8 cellular contexts compared by ENCODE assay signal in genomic region chr9:37119360-37119759, GRCh38. TPM values are rescaled to one million over a fixed set of nuclear protein-coding genes. Genes with fewer than 3 reads are reported as not detected.
A peak's percentile ranks its signal among the peaks of the same experiment; 100 is the strongest.
DNase-seq lines count a peak whose midpoint lies in the region; ATAC-seq and TF ChIP-seq lines count a peak whose summit lies in the region.

No MANE protein-coding gene starts in this region.

- H3K9me3 Mint-ChIP-seq in GM23338, result peaks cover 14% of the 10 kb centered on the region; the same call in 2 of the 3 replicates
- no peaks in the 10 kb centered on the region for H3K9me3 Mint-ChIP-seq in activated naive CD4-positive, alpha-beta T cell treated with anti-CD3 and anti-CD28 coated beads, Interleukin-2, amount 50 U/mL, for 72 hours

- peaks cover 15% of the 10 kb centered on the region; the same call in 1 of the 2 replicates for H4K20me1 ChIP-seq in GM23338 (replicated peaks; ENCODE audit: insufficient read depth)

- peak overlapping the region; percentile 80 for H3K27ac ChIP-seq in ACC112 (ENCODE audit: low read depth, low read length)
- H3K27ac ChIP-seq in GM23338 (ENCODE audit: low read depth), result no peak overlapping the region
- H3K27ac ChIP-seq in mesenchymal stem cell (ENCODE audit: low read length, poor library complexity, severe bottlenecking), result no peak overlapping the region
- H3K27ac ChIP-seq in Peyer's patch, result no peak overlapping the region
- no peak overlapping the region for H3K27ac ChIP-seq in gastroesophageal sphincter

- H3K79me1 ChIP-seq in mesenchymal stem cell (replicated peaks; ENCODE audit: low read length, poor library complexity, severe bottlenecking), result peaks cover 7% of the 10 kb centered on the region

- H3K9me3 ChIP-seq in mesenchymal stem cell (ENCODE audit: control insufficient read depth, low read length), result no peaks in the 10 kb centered on the region
- no peaks in the 10 kb centered on the region for H3K9me3 ChIP-seq in Peyer's patch
- no peaks in the 10 kb centered on the region for H3K9me3 ChIP-seq in gastroesophageal sphincter

- 100% methylated on average over 3 of the region's 9 CpGs for WGBS in mesenchymal stem cell
- WGBS in gastroesophageal sphincter (ENCODE audit: low coverage in 1 of 2), 2 donors, result 96 to 97% methylated on average over 3 to 9 of the region's 9 CpGs

- no peak overlapping the region for H2BK15ac ChIP-seq in mesenchymal stem cell (ENCODE audit: low read depth, poor library complexity, severe bottlenecking)

- no peak overlapping the region for H4K91ac ChIP-seq in mesenchymal stem cell (ENCODE audit: low read length)

- no peak overlapping the region for H2BK5ac ChIP-seq in mesenchymal stem cell (ENCODE audit: low read depth, low read length, poor library complexity, severe bottlenecking)

- H3K14ac ChIP-seq in mesenchymal stem cell (ENCODE audit: low read length in 2 of 2), result no peak overlapping the region

- H3K36me3 ChIP-seq in ACC112 (ENCODE audit: insufficient read depth, low read length) (no peaks in the 10 kb centered on the region), GM23338 (ENCODE audit: insufficient read depth) (no peaks in the 10 kb centered on the region; the same call in 1 of the 2 replicates), mesenchymal stem cell (ENCODE audit: control insufficient read depth in 1 of 2, insufficient read depth in 2 of 2, low read depth in 1 of 2, low read length in 2 of 2) (no peaks in the 10 kb centered on the region), Peyer's patch (no peaks in the 10 kb centered on the region), gastroesophageal sphincter (no peaks in the 10 kb centered on the region)

- H3K79me2 ChIP-seq in ACC112 (ENCODE audit: control insufficient read depth, insufficient read depth, low read length, unreplicated experiment), result peaks cover 44% of the 10 kb centered on the region
- peaks cover 36% of the 10 kb centered on the region for H3K79me2 ChIP-seq in GM23338 (replicated peaks; ENCODE audit: insufficient read depth)

- TF ChIP-seq POLR2A in Peyer's patch (IDR thresholded peaks at IDR 0.05), result no peak
- no peak for TF ChIP-seq POLR2A in gastroesophageal sphincter (IDR thresholded peaks at IDR 0.05)

- DNase-seq in GM23338 (ENCODE audit: low spot score) (no peak), mesenchymal stem cell (no peak), Peyer's patch (no peak), DMS153 (lab: John Stamatoyannopoulos, UW) (no peak)
- no peak for DNase-seq in activated naive CD4-positive, alpha-beta T cell treated with anti-CD3 and anti-CD28 coated beads, Interleukin-2, amount 50 U/mL, for 72 hours (ENCODE audit: low spot score in 2 of 2)
- DNase-seq in stimulated activated CD4-positive, alpha-beta T cell treated with anti-CD3 and anti-CD28 coated beads, Interleukin-4, amount 100 ng/mL, for 4 hours, result no peak

- H3K27me3 Mint-ChIP-seq in GM23338 (ENCODE audit: insufficient read depth, low read depth, poor library complexity), result peaks cover 20% of the 10 kb centered on the region

- no peak overlapping the region for H3K27ac Mint-ChIP-seq in GM23338
- peak overlapping the region; percentile 93 to 99 for H3K27ac Mint-ChIP-seq in activated naive CD4-positive, alpha-beta T cell treated with anti-CD3 and anti-CD28 coated beads, Interleukin-2, amount 50 U/mL, for 72 hours

- no peak overlapping the region for H4K8ac ChIP-seq in mesenchymal stem cell (ENCODE audit: low read length)

- H3K4me2 ChIP-seq in GM23338 (peak overlapping the region; percentile 88), mesenchymal stem cell (ENCODE audit: low read length, poor library complexity, severe bottlenecking) (no peak overlapping the region)

- H3K4me3 Mint-ChIP-seq in GM23338, result peak overlapping the region; percentile 91

- H3K4me1 Mint-ChIP-seq in GM23338, result peaks cover 19% of the 10 kb centered on the region

- no peak overlapping the region for H3K23ac ChIP-seq in mesenchymal stem cell (ENCODE audit: low read length in 2 of 2)

- peak overlapping the region; percentile 92 for H3K4me3 ChIP-seq in ACC112 (ENCODE audit: low read depth, low read length)
- H3K4me3 ChIP-seq in GM23338, result peak overlapping the region; percentile 94
- peak overlapping the region in 1 of 2 experiments; percentile 84 for H3K4me3 ChIP-seq in mesenchymal stem cell (ENCODE audit: insufficient read depth in 1 of 2, low read depth in 1 of 2, low read length in 2 of 2)
- H3K4me3 ChIP-seq in Peyer's patch, result no peak overlapping the region
- H3K4me3 ChIP-seq in gastroesophageal sphincter, result peak overlapping the region in 1 of 2 donors; percentile 78

- H3K9ac ChIP-seq in mesenchymal stem cell (ENCODE audit: low read length), result peak overlapping the region; percentile 94

- H3K9me2 ChIP-seq in GM23338 (ENCODE audit: insufficient read depth), result peaks cover 4% of the 10 kb centered on the region; the same call in 1 of the 2 replicates

- no peak overlapping the region for H3K18ac ChIP-seq in mesenchymal stem cell (ENCODE audit: low read depth in 1 of 2, low read length in 2 of 2)

- H2AFZ ChIP-seq in ACC112 (ENCODE audit: low read length, unreplicated experiment) (peak overlapping the region; percentile 95), GM23338 (peak overlapping the region; percentile 99; the same call in 1 of the 2 replicates), mesenchymal stem cell (ENCODE audit: low read depth, low read length) (no peak overlapping the region)

- no peak overlapping the region for H2BK12ac ChIP-seq in mesenchymal stem cell (ENCODE audit: low read length in 2 of 2)

- TF ChIP-seq CTCF in GM23338 (conservative IDR thresholded peaks at IDR 0.05; ENCODE audit: low read depth in 2 of 2) (no peak), Peyer's patch (IDR thresholded peaks at IDR 0.05) (no peak), gastroesophageal sphincter (IDR thresholded peaks at IDR 0.05) (no peak)

- H3K4me1 ChIP-seq in ACC112 (ENCODE audit: control insufficient read depth, insufficient read depth, low read length, unreplicated experiment) (peaks cover 8% of the 10 kb centered on the region), GM23338 (ENCODE audit: insufficient read depth) (peaks cover 11% of the 10 kb centered on the region; the same call in 1 of the 2 replicates), mesenchymal stem cell (ENCODE audit: control insufficient read depth, insufficient read depth, low read depth, low read length) (peaks cover 2% of the 10 kb centered on the region), Peyer's patch (peaks cover 0 to 17% (median 4%) of the 10 kb centered on the region in 4 donors), gastroesophageal sphincter (peaks cover 0 to 32% (median 8%) of the 10 kb centered on the region in 3 donors)

- H3K36me3 Mint-ChIP-seq in GM23338 (ENCODE audit: low read depth), result peaks cover 7% of the 10 kb centered on the region; the same call in 2 of the 3 replicates
- H3K36me3 Mint-ChIP-seq in activated naive CD4-positive, alpha-beta T cell treated with anti-CD3 and anti-CD28 coated beads, Interleukin-2, amount 50 U/mL, for 72 hours, result peaks cover 12 to 16% of the 10 kb centered on the region in 2 donors

- no peak overlapping the region for H2BK120ac ChIP-seq in mesenchymal stem cell (ENCODE audit: low read depth, low read length)

- no peak for ATAC-seq in GM23338
- no peak for ATAC-seq in activated naive CD4-positive, alpha-beta T cell treated with anti-CD3 and anti-CD28 coated beads, Interleukin-2, amount 50 U/mL, for 72 hours
- no peak for ATAC-seq in gastroesophageal sphincter

- H3F3A ChIP-seq in GM23338 (replicated peaks; ENCODE audit: low read depth), result no peaks in the 10 kb centered on the region

- TF ChIP-seq EP300 in gastroesophageal sphincter (IDR thresholded peaks at IDR 0.05), result no peak

- H2AK5ac ChIP-seq in mesenchymal stem cell (ENCODE audit: low read length, severe bottlenecking), result peak overlapping the region; percentile 65

- H3K27me3 ChIP-seq in ACC112 (ENCODE audit: insufficient read depth, low read length) (no peaks in the 10 kb centered on the region), GM23338 (ENCODE audit: insufficient read depth) (peaks cover 5% of the 10 kb centered on the region; the same call in 1 of the 2 replicates), mesenchymal stem cell (ENCODE audit: control insufficient read depth in 1 of 2, insufficient read depth in 1 of 2, low read length in 2 of 2) (no peaks in the 10 kb centered on the region), Peyer's patch (no peaks in the 10 kb centered on the region), gastroesophageal sphincter (no peaks in the 10 kb centered on the region)

- H3K4ac ChIP-seq in mesenchymal stem cell (ENCODE audit: low read depth in 1 of 2, low read length in 2 of 2), result no peak overlapping the region

TF ChIP-seq in GM23338, 12 proteins besides CTCF, POLR2A, EP300 and RAD21 (continues in another document):
- TF ChIP-seq ZNF114 (CRISPR knock-in tag; IDR thresholded peaks at IDR 0.05), result no peak
- no peak for TF ChIP-seq POLR2AphosphoS5 (IDR thresholded peaks at IDR 0.05; ENCODE audit: low read depth)
- no peak for TF ChIP-seq JUNB (IDR thresholded peaks at IDR 0.05; ENCODE audit: unreplicated experiment)
- TF ChIP-seq CREB1 (CRISPR knock-in tag; IDR thresholded peaks at IDR 0.05; ENCODE audit: low read depth), result no peak
- no peak for TF ChIP-seq ZNF331 (CRISPR knock-in tag; IDR thresholded peaks at IDR 0.05; ENCODE audit: low read depth)

RNA-seq across cellular contexts. Expression of gene ZCCHC7, which starts 1.0 kb away (rescaled TPM):
- total RNA-seq in GM23338 (2014; rRNA removed; shearing (Covaris generic)), result 26.7 and 29.8 TPM in 2 replicates
- 34.3 and 38.8 TPM in 2 replicates for polyA plus RNA-seq in GM23338 (2016; fragmentation: Nextera tagmentation; extraction: Ambion mirVana)
- 10 to 100 TPM; 25.1 to 29.1 TPM for total RNA-seq in activated naive CD4-positive, alpha-beta T cell treated with anti-CD3 and anti-CD28 coated beads, Interleukin-2, amount 50 U/mL, for 72 hours
- polyA plus RNA-seq in mesenchymal stem cell (2013, experiment 1 of 2), result 27.6 TPM
- polyA plus RNA-seq in mesenchymal stem cell (2013, experiment 2 of 2), result 28.3 TPM
- total RNA-seq in Peyer's patch (10 to 100 TPM; 12.4 to 56.9 (median 17.7) TPM), gastroesophageal sphincter (10 to 100 TPM; 12.1 to 23.5 (median 17.6) TPM)

Comparison
In these comparisons a context has a peak if more than half of its experiments do, and no peak if none do; other contexts are left out.
1. H3K4me3 ChIP-seq: peak in ACC112 (single experiment) and GM23338 (single experiment); none in Peyer's patch (0 of 4).